Comparison of ENCODE assay signal across 8 cellular contexts in genomic region chr17:21280081-21280518, GRCh38. TPM values are rescaled to one million over a fixed set of nuclear protein-coding genes. Genes with fewer than 3 reads are reported as not detected.
DNase-seq lines count a peak whose midpoint lies in the region; ATAC-seq and TF ChIP-seq lines count a peak whose summit lies in the region.

No MANE protein-coding gene starts in this region.

- peaks cover 18 to 33% of the 10 kb centered on the region in 2 donors for H3K4me1 ChIP-seq in thoracic aorta (ENCODE audit: control insufficient read depth in 1 of 2, low read depth in 2 of 2)

- peak; percentile 45; the same call in 1 of the 2 replicates for TF ChIP-seq POLR2A in Raji (IDR thresholded peaks at IDR 0.05; ENCODE audit: insufficient read depth, low read depth, low read length)

- H3K27ac ChIP-seq in thoracic aorta, result no peak overlapping the region

- ATAC-seq in GM21390 (IDR thresholded peaks at IDR 0.05; ENCODE audit: unreplicated experiment), result peak; percentile 40
- ATAC-seq in activated T-helper 17 cell treated with anti-CD3 and anti-CD28 coated beads, Interleukin-2, amount 50 U/mL, for 72 hours (replicated peaks), result peak; percentile 42
- ATAC-seq in thoracic aorta (ENCODE audit: insufficient number of reproducible peaks, low FRiP score, low read depth), result no peak

- no peak overlapping the region for H3K4me3 ChIP-seq in thoracic aorta

- peak; percentile 96 for TF ChIP-seq CTCF in thoracic aorta (IDR thresholded peaks at IDR 0.05)

- peak overlapping the region; percentile 57 for H3K4me3 Mint-ChIP-seq in activated T-helper 17 cell treated with anti-CD3 and anti-CD28 coated beads, Interleukin-2, amount 50 U/mL, for 72 hours

- no peaks in the 10 kb centered on the region for H3K27me3 ChIP-seq in thoracic aorta (replicated peaks; ENCODE audit: insufficient read depth)

- DNase-seq in CMK (ENCODE audit: low read depth) (peak; percentile 67), LHCN-M2 (ENCODE audit: low read depth) (peak; percentile 71), fibroblast of the conjunctiva (ENCODE audit: low read depth) (peak; percentile 60), occipital lobe (lab: John Stamatoyannopoulos, UW) (peak; percentile 82), thoracic aorta (ENCODE audit: low spot score) (peak; percentile 65)

- no peaks in the 10 kb centered on the region for H3K9me3 ChIP-seq in thoracic aorta

- H3K9me3 Mint-ChIP-seq in activated T-helper 17 cell treated with anti-CD3 and anti-CD28 coated beads, Interleukin-2, amount 50 U/mL, for 72 hours, result no peaks in the 10 kb centered on the region

- H3K36me3 Mint-ChIP-seq in activated T-helper 17 cell treated with anti-CD3 and anti-CD28 coated beads, Interleukin-2, amount 50 U/mL, for 72 hours (ENCODE audit: low read depth), result peaks cover under 1% of the 10 kb centered on the region

- H3K27me3 Mint-ChIP-seq in activated T-helper 17 cell treated with anti-CD3 and anti-CD28 coated beads, Interleukin-2, amount 50 U/mL, for 72 hours, result no peaks in the 10 kb centered on the region

- no peaks in the 10 kb centered on the region for H3K36me3 ChIP-seq in thoracic aorta

- peaks cover 36% of the 10 kb centered on the region for H3K4me1 Mint-ChIP-seq in activated T-helper 17 cell treated with anti-CD3 and anti-CD28 coated beads, Interleukin-2, amount 50 U/mL, for 72 hours

- H3K27ac Mint-ChIP-seq in activated T-helper 17 cell treated with anti-CD3 and anti-CD28 coated beads, Interleukin-2, amount 50 U/mL, for 72 hours, result peak overlapping the region; percentile 29

RNA-seq across cellular contexts. Expression of gene MAP2K3, which starts 4.4 kb away (rescaled TPM):
- total RNA-seq in LHCN-M2 (2014; rRNA removed), result 19.3 and 28.8 TPM in 2 replicates
- polyA plus RNA-seq in LHCN-M2 (2012), result 80.7 TPM
- 100 to 1,000 TPM; 107 to 112 TPM for total RNA-seq in activated T-helper 17 cell treated with anti-CD3 and anti-CD28 coated beads, Interleukin-2, amount 50 U/mL, for 72 hours
- 1.7 TPM for total RNA-seq in occipital lobe
- total RNA-seq in thoracic aorta, result 10 to 100 TPM; 66.6 to 81.1 TPM

RNA-seq across cellular contexts. Expression of gene NATD1, which starts 26.9 kb away (rescaled TPM):
- total RNA-seq in LHCN-M2 (2014; rRNA removed) (2.3 and 4.3 TPM in 2 replicates), occipital lobe (1.1 TPM), thoracic aorta (1 to 10 TPM; 8.4 to 9.7 TPM)
- 7.6 TPM for polyA plus RNA-seq in LHCN-M2 (2012)
- 1 to 10 TPM; 1.8 to 2.3 TPM for total RNA-seq in activated T-helper 17 cell treated with anti-CD3 and anti-CD28 coated beads, Interleukin-2, amount 50 U/mL, for 72 hours
